10 cellular contexts compared by ENCODE assay signal in genomic region chr1:151888972-151889570, GRCh38. TPM values are rescaled to one million over a fixed set of nuclear protein-coding genes. Genes with fewer than 3 reads are reported as not detected.
A peak's percentile ranks its signal among the peaks of the same experiment; 100 is the strongest.
DNase-seq lines count a peak whose midpoint lies in the region; ATAC-seq and TF ChIP-seq lines count a peak whose summit lies in the region.
"Had no signal": no experiment of that assay in that cellular context is flagged by ENCODE, and none has a peak within 500 bp of the region (broad histone marks: within the 10 kb centered on the region; RNA-seq: fewer than 3 reads in every experiment).

No MANE protein-coding gene starts in this region.

- H3K4me3 Mint-ChIP-seq in CD14-positive monocyte: no peak overlapping the region

- H3K27ac Mint-ChIP-seq in CD14-positive monocyte: no peak overlapping the region

- no peak overlapping the region for H3K4me3 ChIP-seq in kidney epithelial cell (ENCODE audit: low read depth, low read length)

- no peak for DNase-seq in CD14-positive monocyte (ENCODE audit: low spot score)
- peak; percentile 38 for DNase-seq in GM13976 (ENCODE audit: low spot score)
- DNase-seq in SW480 (ENCODE audit: low spot score): peak; percentile 31
- no peak for DNase-seq in kidney epithelial cell (ENCODE audit: low read depth)
- DNase-seq in globus pallidus (ENCODE audit: low spot score): no peak
- no peak for DNase-seq in T-helper 9 cell
- DNase-seq: H7 had no signal

- peaks cover 13 to 18% of the 10 kb centered on the region in 2 donors for H3K36me3 Mint-ChIP-seq in CD14-positive monocyte

- intact Hi-C loops in CD14-positive monocyte (cut with micrococcal nuclease): no loop called here

- peaks cover 2% of the 10 kb centered on the region for H3K4me1 Mint-ChIP-seq in CD14-positive monocyte

- no peak for ATAC-seq in GM21786 (IDR thresholded peaks at IDR 0.05; ENCODE audit: unreplicated experiment)
- no peak for ATAC-seq in GM18517 (IDR thresholded peaks at IDR 0.05; ENCODE audit: unreplicated experiment)

- H3K27me3 ChIP-seq in kidney epithelial cell (ENCODE audit: control insufficient read depth, insufficient read depth, low read length): no peaks in the 10 kb centered on the region

- in situ Hi-C loops in GM13976 (cut with MboI; ENCODE audit: low sequenced_read_pairs, unreplicated experiment): no loop called here

- H3K9me3 Mint-ChIP-seq in CD14-positive monocyte: peaks cover 0 to 3% (median 0%) of the 10 kb centered on the region in 7 donors

- TF ChIP-seq CTCF in CD14-positive monocyte (IDR thresholded peaks at IDR 0.05) (peak; percentile 59), GM13976 (IDR thresholded peaks at IDR 0.05; ENCODE audit: borderline replicate concordance, control extremely low read depth, extremely low read depth, insufficient read depth, missing control alignments) (no peak), kidney epithelial cell (IDR thresholded peaks at IDR 0.05; ENCODE audit: insufficient read depth, low read length, poor library complexity, severe bottlenecking) (peak; percentile 30)

- no peaks in the 10 kb centered on the region for H3K27me3 Mint-ChIP-seq in CD14-positive monocyte (ENCODE audit: low read depth in 3 of 3)

- H3K36me3 ChIP-seq in kidney epithelial cell (ENCODE audit: control insufficient read depth, insufficient read depth, low read length): no peaks in the 10 kb centered on the region

RNA-seq across cellular contexts. Expression of gene THEM4, which starts 20.2 kb away (rescaled TPM):
- polyA plus RNA-seq in CD14-positive monocyte: 1 to 10 TPM; 3.7 to 4.6 TPM
- 15.4 and 21.7 TPM in 2 replicates for total RNA-seq in kidney epithelial cell

RNA-seq across cellular contexts. Expression of gene THEM5, which starts 35.6 kb away (rescaled TPM):
- not detected for polyA plus RNA-seq in CD14-positive monocyte
- total RNA-seq in kidney epithelial cell: not detected in 2 replicates
- total RNA-seq: glomerular endothelial cell, H7 had no signal

RNA-seq across cellular contexts. Expression of gene C2CD4D, which starts 49.5 kb away (rescaled TPM):
- polyA plus RNA-seq in CD14-positive monocyte: not detected
- 0.55 and 1.3 TPM in 2 replicates for total RNA-seq in kidney epithelial cell
- total RNA-seq: glomerular endothelial cell had no signal

RNA-seq across cellular contexts. Expression of gene RORC, which starts 57.5 kb away (rescaled TPM):
- polyA plus RNA-seq in CD14-positive monocyte: not detected
- 0.17 TPM in 1 of 2 replicates, not detected in the other for total RNA-seq in kidney epithelial cell
- total RNA-seq: glomerular endothelial cell had no signal

Comparison
In these comparisons a context has a peak if more than half of its experiments do, and no peak if none do; other contexts are left out.
1. DNase-seq: peak in GM13976 (single experiment) and SW480 (single experiment); none in CD14-positive monocyte (single experiment), kidney epithelial cell (single experiment), globus pallidus (single experiment) and T-helper 9 cell (single experiment).